In the genomic region with DNA sequence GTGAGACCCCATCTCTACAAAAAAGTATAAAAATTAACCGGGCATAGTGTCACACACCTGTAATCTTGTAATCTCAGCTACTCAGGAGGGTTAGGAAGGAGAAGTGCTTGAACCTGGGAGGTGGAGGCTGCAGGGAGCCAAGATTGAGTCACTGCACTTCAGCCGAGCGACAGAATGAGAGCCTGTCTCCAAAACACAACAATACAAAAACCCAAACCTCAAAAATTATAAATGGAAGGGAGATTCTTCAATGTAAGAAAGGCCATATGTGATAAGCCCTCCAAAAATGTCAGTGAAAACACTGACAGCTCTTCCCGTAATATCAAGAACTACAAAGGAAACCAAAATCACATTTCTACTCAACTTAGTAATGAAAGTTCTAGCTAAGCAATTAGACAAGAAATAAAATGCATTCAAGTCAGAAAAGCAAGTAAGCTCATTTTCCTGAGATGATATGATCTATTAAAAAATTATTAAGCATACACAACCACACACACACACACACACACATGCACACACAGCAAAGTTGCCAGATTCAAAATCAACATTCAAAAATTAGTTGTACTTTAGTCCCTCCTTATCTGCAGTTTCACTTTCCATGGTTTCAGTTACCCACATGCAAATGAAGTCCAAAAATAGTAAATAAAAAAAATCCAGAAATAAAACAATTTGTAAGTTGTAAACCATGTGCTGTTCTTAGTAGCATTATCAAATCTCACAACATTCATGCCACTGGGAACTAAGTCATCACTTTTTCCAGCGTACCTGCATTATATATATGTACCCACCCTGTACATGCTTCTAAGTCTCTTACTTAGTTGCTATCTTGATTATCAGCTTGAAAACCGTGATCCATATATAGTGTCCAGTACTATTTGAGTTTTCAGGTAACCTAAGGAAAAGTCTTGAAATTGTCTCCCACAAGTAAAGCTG, we compare ENCODE assay signal across 17 cellular contexts.
DNase-seq lines count a peak whose midpoint lies in the region; ATAC-seq and FAIRE-seq lines count a peak whose summit lies in the region.
"Had no signal": no experiment of that assay in that cellular context is flagged by ENCODE, and none has a peak within 500 bp of the region (broad histone marks: within the 10 kb centered on the region; RNA-seq: fewer than 3 reads in every experiment).

No MANE protein-coding gene starts in this region.

- H3K4me1 Mint-ChIP-seq in T-helper 1 cell treated with Interleukin-12 subunit alpha and Interleukin-12 subunit beta and Interleukin-4 antibody, amounts not matched to agents 30 μg/mL and 1 μg/mL, for 36 hours (ENCODE audit: low read depth) = peaks cover 17% of the 10 kb centered on the region
- peaks cover 5 to 31% of the 10 kb centered on the region in 2 donors for H3K4me1 Mint-ChIP-seq in effector memory CD8-positive, alpha-beta T cell (ENCODE audit: low read depth in 2 of 2)

- peak; percentile 70 for FAIRE-seq in GM18507 (lab: Jason Lieb, UNC)
- FAIRE-seq: pancreas had no signal

- H3K4me3 Mint-ChIP-seq in T-helper 1 cell treated with Interleukin-12 subunit alpha and Interleukin-12 subunit beta and Interleukin-4 antibody, amounts not matched to agents 30 μg/mL and 1 μg/mL, for 36 hours = peak overlapping the region; percentile 20
- peak overlapping the region; percentile 70 to 79 for H3K4me3 Mint-ChIP-seq in effector memory CD8-positive, alpha-beta T cell

- H3K27ac Mint-ChIP-seq in T-helper 1 cell treated with Interleukin-12 subunit alpha and Interleukin-12 subunit beta and Interleukin-4 antibody, amounts not matched to agents 30 μg/mL and 1 μg/mL, for 36 hours = peak overlapping the region; percentile 38
- peak overlapping the region; percentile 79 to 86 for H3K27ac Mint-ChIP-seq in effector memory CD8-positive, alpha-beta T cell

- no peaks in the 10 kb centered on the region for H3K9me3 Mint-ChIP-seq in T-helper 1 cell treated with Interleukin-12 subunit alpha and Interleukin-12 subunit beta and Interleukin-4 antibody, amounts not matched to agents 30 μg/mL and 1 μg/mL, for 36 hours
- H3K9me3 Mint-ChIP-seq in effector memory CD8-positive, alpha-beta T cell = no peaks in the 10 kb centered on the region

- ATAC-seq in effector memory CD8-positive, alpha-beta T cell (replicated peaks) = peak; percentile 43
- ATAC-seq in HG02678 (IDR thresholded peaks at IDR 0.05; ENCODE audit: unreplicated experiment) = no peak
- ATAC-seq in GM18870 (IDR thresholded peaks at IDR 0.05; ENCODE audit: unreplicated experiment) = no peak
- no peak for ATAC-seq in HG03280 (IDR thresholded peaks at IDR 0.05; ENCODE audit: unreplicated experiment)
- ATAC-seq: body of pancreas, pancreas had no signal

- DNase-seq in T-helper 1 cell = no peak
- DNase-seq in GM18507 (ENCODE audit: extremely low spot score, insufficient read length, low read depth) = no peak
- peak; percentile 11 to 12 for DNase-seq in activated CD4-positive, alpha-beta T cell treated with anti-CD3 and anti-CD28 coated beads, Interleukin-2, amount 50 U/mL, for 48 hours
- DNase-seq in effector memory CD8-positive, alpha-beta T cell = no peak
- DNase-seq: activated CD4-positive, CD25-positive, alpha-beta regulatory T cell treated with anti-CD3 and anti-CD28 coated beads, Interleukin-2, amount 50 U/mL, for 72 hours; body of pancreas; dorsolateral prefrontal cortex; erythroblast; NCI-H2081 treated with DMSO at 0.1 percent for 48 hours; NCI-H526 treated with DMSO at 0.1 percent for 48 hours; OCI-M1; pancreas; transverse colon had no signal

- H3K27me3 Mint-ChIP-seq in T-helper 1 cell treated with Interleukin-12 subunit alpha and Interleukin-12 subunit beta and Interleukin-4 antibody, amounts not matched to agents 30 μg/mL and 1 μg/mL, for 36 hours (ENCODE audit: low read depth) = no peaks in the 10 kb centered on the region
- H3K27me3 Mint-ChIP-seq in effector memory CD8-positive, alpha-beta T cell = no peaks in the 10 kb centered on the region

- peaks cover 4% of the 10 kb centered on the region for H3K36me3 Mint-ChIP-seq in T-helper 1 cell treated with Interleukin-12 subunit alpha and Interleukin-12 subunit beta and Interleukin-4 antibody, amounts not matched to agents 30 μg/mL and 1 μg/mL, for 36 hours (ENCODE audit: low read depth)
- peaks cover 23% of the 10 kb centered on the region for H3K36me3 Mint-ChIP-seq in effector memory CD8-positive, alpha-beta T cell (ENCODE audit: insufficient read depth)

Comparison
In these comparisons a context has a peak if more than half of its experiments do, and no peak if none do; other contexts are left out.
1. DNase-seq: peak in activated CD4-positive, alpha-beta T cell treated with anti-CD3 and anti-CD28 coated beads, Interleukin-2, amount 50 U/mL, for 48 hours (2 of 2); none in T-helper 1 cell (0 of 5), GM18507 (single experiment) and effector memory CD8-positive, alpha-beta T cell (0 of 3).